In genomic region chr10:32156031-32156495, GRCh38 we compare ENCODE assay signal across 21 cellular contexts.
DNase-seq lines count a peak whose midpoint lies in the region; ATAC-seq and TF ChIP-seq lines count a peak whose summit lies in the region.
"Had no signal": no experiment of that assay in that cellular context is flagged by ENCODE, and none has a peak within 500 bp of the region (broad histone marks: within the 10 kb centered on the region; RNA-seq: fewer than 3 reads in every experiment).

No MANE protein-coding gene starts in this region.

- H3K9me3 ChIP-seq in ascending aorta: peaks cover 0 to 9% of the 10 kb centered on the region in 2 donors
- H3K9me3 ChIP-seq in smooth muscle cell (replicated peaks; ENCODE audit: low read depth): no peaks in the 10 kb centered on the region

- no peaks in the 10 kb centered on the region for H3K79me2 ChIP-seq in smooth muscle cell (ENCODE audit: low read depth)

- H3K9ac ChIP-seq in smooth muscle cell (ENCODE audit: low read depth): no peak overlapping the region
- H3K9ac ChIP-seq: BLaER1 treated with 17β-estradiol and CSF1 and Interleukin-3, amounts not matched to agents 10 nM and 100 nM; KMS-11 had no signal

- H3K4me1 ChIP-seq in ascending aorta: peaks cover 0 to 8% of the 10 kb centered on the region in 2 donors
- H3K4me1 ChIP-seq in smooth muscle cell (ENCODE audit: low read depth): no peaks in the 10 kb centered on the region
- H3K4me1 ChIP-seq: BLaER1 treated with 17β-estradiol and CSF1 and Interleukin-3, amounts not matched to agents 10 nM and 100 nM had no signal

- TF ChIP-seq CTCF in C4-2B (conservative IDR thresholded peaks at IDR 0.05): no peak
- no peak for TF ChIP-seq CTCF in ascending aorta (IDR thresholded peaks at IDR 0.05)
- no peak for TF ChIP-seq CTCF in smooth muscle cell (IDR thresholded peaks at IDR 0.05; ENCODE audit: borderline replicate concordance, insufficient read depth, poor library complexity, severe bottlenecking)

- no peak for ATAC-seq in GM18519 (IDR thresholded peaks at IDR 0.05; ENCODE audit: low FRiP score, unreplicated experiment)
- ATAC-seq: HCT116, T-cell had no signal

- no peaks in the 10 kb centered on the region for H3F3A ChIP-seq in smooth muscle cell (ENCODE audit: low read depth)

- DNase-seq in DMS53 treated with DMSO at 0.1 percent for 48 hours (lab: John Stamatoyannopoulos, UW; ENCODE audit: unreplicated experiment) (peak; percentile 21), ascending aorta (ENCODE audit: low spot score in 2 of 2) (no peak), smooth muscle cell (lab: John Stamatoyannopoulos, UW; ENCODE audit: unreplicated experiment) (no peak), AML-193 (lab: John Stamatoyannopoulos, UW) (no peak)
- no peak for DNase-seq in stimulated activated CD4-positive, alpha-beta T cell treated with anti-CD3 and anti-CD28 coated beads, Interleukin-4, amount 100 ng/mL, for 24 hours
- DNase-seq: ACHN; CD8-positive, alpha-beta memory T cell; DMS79; IMR-90; NCI-H1105 treated with DMSO at 0.1 percent for 48 hours; NCI-H2081; NCI-H2171; NCI-H345; NCI-H526; SHP77 treated with DMSO at 0.1 percent for 48 hours; T-cell had no signal

- no peak overlapping the region for H3K4me3 ChIP-seq in ascending aorta
- no peak overlapping the region for H3K4me3 ChIP-seq in smooth muscle cell
- H3K4me3 ChIP-seq: BLaER1 treated with 17β-estradiol and CSF1 and Interleukin-3, amounts not matched to agents 10 nM and 100 nM had no signal

- H2AFZ ChIP-seq in smooth muscle cell (ENCODE audit: low read depth): no peak overlapping the region

- 89% methylated on average over 4 of the region's 4 CpGs for WGBS in smooth muscle cell (ENCODE audit: low lambda C conversion rate)

- H4K20me1 ChIP-seq in smooth muscle cell (ENCODE audit: low read depth): no peaks in the 10 kb centered on the region
- H4K20me1 ChIP-seq: BLaER1 treated with 17β-estradiol and CSF1 and Interleukin-3, amounts not matched to agents 10 nM and 100 nM had no signal

- H3K4me2 ChIP-seq in smooth muscle cell: no peak overlapping the region
- H3K4me2 ChIP-seq: BLaER1 treated with 17β-estradiol and CSF1 and Interleukin-3, amounts not matched to agents 10 nM and 100 nM; KMS-11 had no signal

- intact Hi-C loops in ascending aorta (cut with DNase I): no loop called here

- H3K27me3 ChIP-seq in ascending aorta: no peaks in the 10 kb centered on the region
- H3K27me3 ChIP-seq in smooth muscle cell (ENCODE audit: low read depth): no peaks in the 10 kb centered on the region
- H3K27me3 ChIP-seq: BLaER1 treated with 17β-estradiol and CSF1 and Interleukin-3, amounts not matched to agents 10 nM and 100 nM had no signal

- H3K36me3 ChIP-seq in ascending aorta (no peaks in the 10 kb centered on the region), smooth muscle cell (ENCODE audit: low read depth) (no peaks in the 10 kb centered on the region)
- H3K36me3 ChIP-seq: BLaER1 treated with 17β-estradiol and CSF1 and Interleukin-3, amounts not matched to agents 10 nM and 100 nM had no signal

- H3K27ac ChIP-seq in C4-2B: peak overlapping the region; percentile 44
- peak overlapping the region; percentile 81 to 84 for H3K27ac ChIP-seq in ascending aorta
- H3K27ac ChIP-seq in smooth muscle cell (ENCODE audit: low read depth): peak overlapping the region; percentile 91
- H3K27ac ChIP-seq: BLaER1 treated with 17β-estradiol and CSF1 and Interleukin-3, amounts not matched to agents 10 nM and 100 nM; KMS-11 had no signal
